ENCODE assay signal across 9 cellular contexts in genomic region chrX:17375361-17375630, GRCh38. TPM values are rescaled to one million over a fixed set of nuclear protein-coding genes. Genes with fewer than 3 reads are reported as not detected.
DNase-seq lines count a peak whose midpoint lies in the region; ATAC-seq, FAIRE-seq and TF ChIP-seq lines count a peak whose summit lies in the region.
"Had no signal": no experiment of that assay in that cellular context is flagged by ENCODE, and none has a peak within 500 bp of the region (broad histone marks: within the 10 kb centered on the region; RNA-seq: fewer than 3 reads in every experiment).

No MANE protein-coding gene starts in this region.

- H3K27me3 Mint-ChIP-seq in GM23338 (ENCODE audit: insufficient read depth, low read depth, poor library complexity), result peaks cover 29% of the 10 kb centered on the region

- H3K4me1 ChIP-seq in GM23338 (ENCODE audit: insufficient read depth), result peaks cover 12% of the 10 kb centered on the region; the same call in 1 of the 2 replicates
- H3K4me1 ChIP-seq in right cardiac atrium (ENCODE audit: control insufficient read depth, insufficient read depth, low read length), result no peaks in the 10 kb centered on the region
- peaks cover 0 to 10% (median 0%) of the 10 kb centered on the region in 4 donors for H3K4me1 ChIP-seq in sigmoid colon

- H3K36me3 ChIP-seq in GM23338 (ENCODE audit: insufficient read depth) (no peaks in the 10 kb centered on the region), WERI-Rb-1 (no peaks in the 10 kb centered on the region), sigmoid colon (no peaks in the 10 kb centered on the region)

- H3K9me2 ChIP-seq in GM23338 (ENCODE audit: insufficient read depth), result no peaks in the 10 kb centered on the region

- no peak for FAIRE-seq in RCC 7860 (lab: Jason Lieb, UNC)
- FAIRE-seq: H54 had no signal

- peak overlapping the region; percentile 75 for H3K4me3 Mint-ChIP-seq in GM23338

- 2% methylated on average over 17 of the region's 17 CpGs for WGBS in right cardiac atrium
- 0 to 1% methylated on average over 17 of the region's 17 CpGs for WGBS in sigmoid colon, 2 donors

- peaks cover 14% of the 10 kb centered on the region for H3K4me1 Mint-ChIP-seq in GM23338

- H3K36me3 Mint-ChIP-seq in GM23338 (ENCODE audit: low read depth), result peaks cover 4% of the 10 kb centered on the region

- no peak overlapping the region for H2AFZ ChIP-seq in GM23338

- H3K4me3 ChIP-seq in GM23338 (peak overlapping the region; percentile 65), WERI-Rb-1 (ENCODE audit: low read depth, low read length) (peak overlapping the region; percentile 9), right cardiac atrium (ENCODE audit: low read length) (peak overlapping the region; percentile 66), sigmoid colon (peak overlapping the region; percentile 52 to 69 (median 68))

- peak overlapping the region; percentile 88 for H3K4me2 ChIP-seq in GM23338

- H4K20me1 ChIP-seq in GM23338 (replicated peaks; ENCODE audit: insufficient read depth), result peaks cover 4% of the 10 kb centered on the region; the same call in 1 of the 2 replicates

- no peaks in the 10 kb centered on the region for H3K9me3 ChIP-seq in WERI-Rb-1 (ENCODE audit: severe bottlenecking)
- no peaks in the 10 kb centered on the region for H3K9me3 ChIP-seq in right cardiac atrium (ENCODE audit: control insufficient read depth, low read length)
- no peaks in the 10 kb centered on the region for H3K9me3 ChIP-seq in sigmoid colon

- TF ChIP-seq EP300 in sigmoid colon (IDR thresholded peaks at IDR 0.05), result no peak

- TF ChIP-seq POLR2A in sigmoid colon (IDR thresholded peaks at IDR 0.05), result no peak

- no peaks in the 10 kb centered on the region for H3F3A ChIP-seq in GM23338 (replicated peaks; ENCODE audit: low read depth)

- no peaks in the 10 kb centered on the region for H3K79me2 ChIP-seq in GM23338 (replicated peaks; ENCODE audit: insufficient read depth)

- DNase-seq in GM23338 (ENCODE audit: low spot score) (no peak), WERI-Rb-1 (no peak), right cardiac atrium (no peak), sigmoid colon (peak; percentile 71), RCC 7860 (ENCODE audit: low spot score) (no peak), AG08395 (ENCODE audit: low spot score) (no peak), HCEC 1CT (no peak)

- peak; percentile 7 for ATAC-seq in GM23338
- ATAC-seq in right cardiac atrium, result no peak
- no peak for ATAC-seq in HG03571 (IDR thresholded peaks at IDR 0.05; ENCODE audit: unreplicated experiment)

- TF ChIP-seq CTCF in GM23338 (conservative IDR thresholded peaks at IDR 0.05; ENCODE audit: low read depth in 2 of 2), result no peak
- TF ChIP-seq CTCF in WERI-Rb-1 (IDR thresholded peaks at IDR 0.05; ENCODE audit: low read depth, low read length), result no peak
- no peak for TF ChIP-seq CTCF in sigmoid colon (IDR thresholded peaks at IDR 0.05)

- H3K27ac Mint-ChIP-seq in GM23338, result no peak overlapping the region

- H3K9me3 Mint-ChIP-seq in GM23338, result peaks cover 7% of the 10 kb centered on the region; the same call in 2 of the 3 replicates

- no peak overlapping the region for H3K27ac ChIP-seq in GM23338 (ENCODE audit: low read depth)
- H3K27ac ChIP-seq in WERI-Rb-1, result no peak overlapping the region
- H3K27ac ChIP-seq in right cardiac atrium (ENCODE audit: low read length), result no peak overlapping the region
- peak overlapping the region; percentile 77 to 84 (median 81) for H3K27ac ChIP-seq in sigmoid colon

- intact Hi-C loops in right cardiac atrium (cut with DNase I) (loop anchor here in 1 of 4 donors (10.0 kb wide), 1 partner anchor 150 kb away; no protein-coding TSS in a partner anchor), sigmoid colon (cut with DNase I) (loop anchor here (2.0 to 10.0 kb wide), 7 partner anchors 83 to 362 kb away; partner anchors contain the start of gene SCML1)

- H3K27me3 ChIP-seq in GM23338 (ENCODE audit: insufficient read depth) (peaks cover 33% of the 10 kb centered on the region), WERI-Rb-1 (ENCODE audit: insufficient read depth, low read depth, severe bottlenecking) (peaks cover 93% of the 10 kb centered on the region), right cardiac atrium (ENCODE audit: control insufficient read depth, insufficient read depth) (no peaks in the 10 kb centered on the region), sigmoid colon (peaks cover 0 to 5% (median 0%) of the 10 kb centered on the region in 3 donors)

TF ChIP-seq in GM23338, 12 proteins besides CTCF, POLR2A, EP300 and RAD21 (continues in another document):
- TF ChIP-seq NANOG (IDR thresholded peaks at IDR 0.05; ENCODE audit: borderline replicate concordance) (no peak), CREB1 (CRISPR knock-in tag; IDR thresholded peaks at IDR 0.05; ENCODE audit: low read depth) (no peak), ETS1 (IDR thresholded peaks at IDR 0.05) (no peak), STAT1 (IDR thresholded peaks at IDR 0.05; ENCODE audit: unreplicated experiment) (no peak), ZNF462 (CRISPR knock-in tag; IDR thresholded peaks at IDR 0.05) (no peak), ZNF331 (CRISPR knock-in tag; IDR thresholded peaks at IDR 0.05; ENCODE audit: low read depth) (no peak), EZH2 (IDR thresholded peaks at IDR 0.05; ENCODE audit: low read depth, unreplicated experiment) (no peak), EZH2phosphoT487 (IDR thresholded peaks at IDR 0.05; ENCODE audit: unreplicated experiment) (no peak), JUNB (IDR thresholded peaks at IDR 0.05; ENCODE audit: unreplicated experiment) (no peak)

RNA-seq across cellular contexts. Expression of gene NHS, which starts 0.3 kb away (rescaled TPM):
- total RNA-seq in GM23338 (2014; rRNA removed; shearing (Covaris generic)), result 5.6 and 8.2 TPM in 2 replicates
- polyA plus RNA-seq in GM23338 (2016; fragmentation: Nextera tagmentation; extraction: Ambion mirVana) (1.8 and 2.1 TPM in 2 replicates), right cardiac atrium (0.61 TPM), sigmoid colon (under 1 TPM; under 0.01 to 0.80 (median 0.60) TPM)
- total RNA-seq in right cardiac atrium (1 to 10 TPM; 1.2 to 1.7 (median 1.6) TPM), sigmoid colon (10 to 100 TPM in 2 of 4 donors, 1 to 10 TPM in 2; 9.3 to 22.7 (median 10.2) TPM)

Comparison
In these comparisons a context has a peak if more than half of its experiments do, and no peak if none do; other contexts are left out.
1. H3K27ac ChIP-seq: peak in sigmoid colon (4 of 4); none in GM23338 (single experiment), WERI-Rb-1 (single experiment) and right cardiac atrium (single experiment).
2. H3K4me3 ChIP-seq: peak in every context shown above with its lines; median percentile 68 in sigmoid colon; 66 in right cardiac atrium; 65 in GM23338; 9 in WERI-Rb-1.